Comparison of ENCODE assay signal across 8 cellular contexts in genomic region chrX:45070116-45071007, GRCh38.
DNase-seq lines count a peak whose midpoint lies in the region; ATAC-seq, FAIRE-seq and TF ChIP-seq lines count a peak whose summit lies in the region.

No MANE protein-coding gene starts in this region.

- TF ChIP-seq CTCF in CD14-positive monocyte (IDR thresholded peaks at IDR 0.05) (peak; percentile 55), retinal pigment epithelial cell (conservative IDR thresholded peaks at IDR 0.05; ENCODE audit: low read depth, low read length) (peak; percentile 78)
- peak; percentile 49 for TF ChIP-seq CTCF in activated CD8-positive, alpha-beta T cell treated with anti-CD3 and anti-CD28 coated beads for 36 hours (IDR thresholded peaks at IDR 0.05)

- DNase-seq in CD14-positive monocyte (ENCODE audit: low spot score) (no peak), GM12892 (ENCODE audit: insufficient read length) (no peak), NCI-H146 treated with DMSO at 0.1 percent for 48 hours (lab: John Stamatoyannopoulos, UW; ENCODE audit: unreplicated experiment) (peak; percentile 12), globus pallidus (ENCODE audit: low spot score) (peak; percentile 60), retinal pigment epithelial cell (ENCODE audit: low read depth) (peak; percentile 28), GOT3 (lab: John Stamatoyannopoulos, UW) (no peak)
- DNase-seq in activated CD8-positive, alpha-beta T cell treated with anti-CD3 and anti-CD28 coated beads for 36 hours = peak; percentile 20

- POLR2A ChIA-PET in activated CD8-positive, alpha-beta T cell treated with anti-CD3 and anti-CD28 coated beads for 36 hours (lab: Charles Lee) = interaction anchor here (1.3 kb wide), 1 partner anchor 10 kb away, joined by 3 read pairs; no protein-coding TSS in a partner anchor

- H3K4me3 ChIP-seq in retinal pigment epithelial cell (ENCODE audit: low read length) = no peak overlapping the region

- H3K9me3 Mint-ChIP-seq in CD14-positive monocyte = no peaks in the 10 kb centered on the region
- no peaks in the 10 kb centered on the region for H3K9me3 Mint-ChIP-seq in activated CD8-positive, alpha-beta T cell treated with anti-CD3 and anti-CD28 coated beads for 36 hours

- H3K27ac Mint-ChIP-seq in CD14-positive monocyte = peak overlapping the region; percentile 63 to 93 (median 79)
- H3K27ac Mint-ChIP-seq in activated CD8-positive, alpha-beta T cell treated with anti-CD3 and anti-CD28 coated beads for 36 hours = peak overlapping the region; percentile 44

- H3K36me3 Mint-ChIP-seq in CD14-positive monocyte = peaks cover 23 to 58% of the 10 kb centered on the region in 2 donors
- peaks cover 39% of the 10 kb centered on the region for H3K36me3 Mint-ChIP-seq in activated CD8-positive, alpha-beta T cell treated with anti-CD3 and anti-CD28 coated beads for 36 hours (ENCODE audit: low read depth)

- TF ChIP-seq POLR2A in GM12892 (IDR thresholded peaks at IDR 0.05; ENCODE audit: low read depth, low read length) = no peak

- peak; percentile 64 for ATAC-seq in activated CD8-positive, alpha-beta T cell treated with anti-CD3 and anti-CD28 coated beads for 36 hours
- ATAC-seq in GM19463 (IDR thresholded peaks at IDR 0.05; ENCODE audit: unreplicated experiment) = no peak

- intact Hi-C loops in CD14-positive monocyte (cut with micrococcal nuclease) = no loop called here
- intact Hi-C loops in activated CD8-positive, alpha-beta T cell treated with anti-CD3 and anti-CD28 coated beads for 36 hours (cut with micrococcal nuclease) = loop anchor here (5.0 kb wide), 1 partner anchor 198 kb away; the partner anchor contains the start of gene KDM6A

- CTCF ChIA-PET in activated CD8-positive, alpha-beta T cell treated with anti-CD3 and anti-CD28 coated beads for 36 hours (lab: Charles Lee) = interaction anchor here (0.6 to 1.4 kb wide), 11 partner anchors 9 to 826 kb away, joined by 3 to 5 read pairs (median 3); no protein-coding TSS in a partner anchor

- peaks cover 15% of the 10 kb centered on the region for H3K4me1 Mint-ChIP-seq in CD14-positive monocyte
- peaks cover 52% of the 10 kb centered on the region for H3K4me1 Mint-ChIP-seq in activated CD8-positive, alpha-beta T cell treated with anti-CD3 and anti-CD28 coated beads for 36 hours (ENCODE audit: low read depth)

- FAIRE-seq in GM12892 (lab: Jason Lieb, UNC) = peak; percentile 91

- H3K27me3 Mint-ChIP-seq in CD14-positive monocyte (ENCODE audit: low read depth in 3 of 3) = no peaks in the 10 kb centered on the region
- no peaks in the 10 kb centered on the region for H3K27me3 Mint-ChIP-seq in activated CD8-positive, alpha-beta T cell treated with anti-CD3 and anti-CD28 coated beads for 36 hours

- no peak overlapping the region for H3K4me3 Mint-ChIP-seq in CD14-positive monocyte
- no peak overlapping the region for H3K4me3 Mint-ChIP-seq in activated CD8-positive, alpha-beta T cell treated with anti-CD3 and anti-CD28 coated beads for 36 hours

Comparison
In these comparisons a context has a peak if more than half of its experiments do, and no peak if none do; other contexts are left out.
1. DNase-seq: peak in NCI-H146 treated with DMSO at 0.1 percent for 48 hours (single experiment), activated CD8-positive, alpha-beta T cell treated with anti-CD3 and anti-CD28 coated beads for 36 hours (single experiment), globus pallidus (single experiment) and retinal pigment epithelial cell (single experiment); none in CD14-positive monocyte (single experiment), GM12892 (single experiment) and GOT3 (single experiment).
2. Peak in every context shown above with its lines, with median percentiles within 50 percentile points of each other: CTCF ChIP-seq.